ENCODE assay signal across 13 cellular contexts in the genomic region with DNA sequence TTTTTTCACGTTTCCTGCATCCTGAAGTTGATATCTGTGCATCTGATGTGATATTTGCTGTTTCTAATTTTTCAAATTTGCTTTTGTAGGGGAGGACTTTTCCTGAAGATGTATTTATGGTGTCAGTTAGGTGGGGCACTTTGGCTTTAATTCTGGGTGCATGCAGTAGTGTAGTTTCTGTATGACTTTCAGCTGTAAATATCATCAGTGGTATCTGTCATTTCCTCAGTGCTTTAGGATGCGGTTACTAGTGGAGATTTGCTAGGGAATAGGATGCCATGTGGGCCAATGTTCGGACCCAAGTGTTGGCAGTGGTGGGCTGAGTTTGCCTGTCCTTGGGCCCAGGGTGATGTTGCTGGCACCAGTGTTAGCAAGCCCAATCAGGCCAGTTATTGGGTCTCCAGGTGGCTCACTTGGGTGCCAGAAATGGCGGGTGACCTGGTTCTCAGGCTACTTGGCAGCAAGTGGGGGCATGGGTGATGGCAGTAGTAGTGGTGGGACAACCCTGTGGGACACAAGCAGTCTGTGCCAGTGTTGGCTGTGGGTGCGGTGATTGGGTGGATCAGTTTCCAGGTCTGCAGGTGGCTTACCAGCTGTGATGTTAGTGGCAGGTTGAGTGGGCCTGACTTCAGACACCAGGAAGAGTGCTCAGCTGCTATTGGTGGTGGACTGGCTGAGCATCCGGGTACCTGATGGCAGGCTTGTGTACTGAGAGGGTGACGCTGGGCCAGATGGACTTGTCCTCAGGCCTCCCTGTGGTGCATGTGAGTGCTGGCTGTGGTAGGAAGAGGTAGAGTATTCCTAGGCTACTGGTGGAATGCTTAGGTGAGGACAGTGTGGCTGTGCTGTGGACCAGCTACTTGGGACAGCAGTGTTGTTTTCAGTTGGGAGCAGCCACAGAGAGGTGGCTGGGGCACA. TPM values are rescaled to one million over a fixed set of nuclear protein-coding genes. Genes with fewer than 3 reads are reported as not detected.
A peak's percentile ranks its signal among the peaks of the same experiment; 100 is the strongest.
DNase-seq lines count a peak whose midpoint lies in the region; ATAC-seq and TF ChIP-seq lines count a peak whose summit lies in the region.
"Had no signal": no experiment of that assay in that cellular context is flagged by ENCODE, and none has a peak within 500 bp of the region (broad histone marks: within the 10 kb centered on the region; RNA-seq: fewer than 3 reads in every experiment).

No MANE protein-coding gene starts in this region.

- TF ChIP-seq POLR2A in lower leg skin (IDR thresholded peaks at IDR 0.05) = no peak

- no peak overlapping the region for H3K4me3 Mint-ChIP-seq in activated T-cell treated with anti-CD3 and anti-CD28 coated beads, Interleukin-2, amount 50 U/mL, for 24 hours
- H3K4me3 Mint-ChIP-seq in activated T-cell treated with anti-CD3 and anti-CD28 coated beads, Interleukin-2, amount 50 U/mL, for 4 hours = no peak overlapping the region
- H3K4me3 Mint-ChIP-seq in activated naive CD8-positive, alpha-beta T cell treated with anti-CD3 and anti-CD28 coated beads, Interleukin-2, amount 50 U/mL, for 24 hours = peak overlapping the region; percentile 10
- H3K4me3 Mint-ChIP-seq in naive B cell = peak overlapping the region in 3 of 8 donors; percentile 6 to 65 (median 12)

- H3K27ac ChIP-seq in substantia nigra (ENCODE audit: low read depth, low read length, poor library complexity, severe bottlenecking) = peak overlapping the region; percentile 12
- H3K27ac ChIP-seq: testis had no signal

- WGBS in lower leg skin, 2 donors = 82% methylated on average over 7 of the region's 7 CpGs

- no peak for TF ChIP-seq CTCF in lower leg skin (IDR thresholded peaks at IDR 0.05)

- no peaks in the 10 kb centered on the region for H3K27me3 Mint-ChIP-seq in activated T-cell treated with anti-CD3 and anti-CD28 coated beads, Interleukin-2, amount 50 U/mL, for 24 hours
- H3K27me3 Mint-ChIP-seq in activated T-cell treated with anti-CD3 and anti-CD28 coated beads, Interleukin-2, amount 50 U/mL, for 4 hours (ENCODE audit: low read depth) = no peaks in the 10 kb centered on the region
- H3K27me3 Mint-ChIP-seq in activated naive CD8-positive, alpha-beta T cell treated with anti-CD3 and anti-CD28 coated beads, Interleukin-2, amount 50 U/mL, for 24 hours = no peaks in the 10 kb centered on the region
- no peaks in the 10 kb centered on the region for H3K27me3 Mint-ChIP-seq in naive B cell

- peak overlapping the region; percentile 62 for H3K27ac Mint-ChIP-seq in activated T-cell treated with anti-CD3 and anti-CD28 coated beads, Interleukin-2, amount 50 U/mL, for 24 hours
- peak overlapping the region; percentile 61 for H3K27ac Mint-ChIP-seq in activated naive CD8-positive, alpha-beta T cell treated with anti-CD3 and anti-CD28 coated beads, Interleukin-2, amount 50 U/mL, for 24 hours
- H3K27ac Mint-ChIP-seq in naive B cell = peak overlapping the region; percentile 38 to 93 (median 66)

- no peak for DNase-seq in activated T-cell treated with anti-CD3 and anti-CD28 coated beads, Interleukin-2, amount 50 U/mL, for 24 hours
- no peak for DNase-seq in activated T-cell treated with anti-CD3 and anti-CD28 coated beads, Interleukin-2, amount 50 U/mL, for 4 hours
- DNase-seq in activated naive CD8-positive, alpha-beta T cell treated with anti-CD3 and anti-CD28 coated beads, Interleukin-2, amount 50 U/mL, for 24 hours = no peak
- DNase-seq in naive B cell (no peak), substantia nigra (lab: John Stamatoyannopoulos, UW) (no peak), NCI-H526 (lab: John Stamatoyannopoulos, UW) (no peak), lower leg skin (ENCODE audit: low spot score in 2 of 2) (no peak)
- DNase-seq: activated effector memory CD4-positive, alpha-beta T cell treated with anti-CD3 and anti-CD28 coated beads, Interleukin-2, amount 50 U/mL, for 16 hours; midbrain; NCI-H1105 treated with DMSO at 0.1 percent for 48 hours; stimulated activated CD4-positive, alpha-beta T cell treated with anti-CD3 and anti-CD28 coated beads, Interleukin-15, amount 100 ng/mL, for 24 hours; testis had no signal

- no peak for ATAC-seq in activated T-cell treated with anti-CD3 and anti-CD28 coated beads, Interleukin-2, amount 50 U/mL, for 4 hours
- peak; percentile 71 for ATAC-seq in activated naive CD8-positive, alpha-beta T cell treated with anti-CD3 and anti-CD28 coated beads, Interleukin-2, amount 50 U/mL, for 24 hours
- ATAC-seq in naive B cell (ENCODE audit: low read depth in 2 of 2) = no peak
- ATAC-seq in HG03432 (IDR thresholded peaks at IDR 0.05; ENCODE audit: unreplicated experiment) = no peak

- intact Hi-C loops in lower leg skin (cut with DNase I; ENCODE audit: low total_unique reads) = no loop called here

- H3K36me3 Mint-ChIP-seq in activated T-cell treated with anti-CD3 and anti-CD28 coated beads, Interleukin-2, amount 50 U/mL, for 24 hours (ENCODE audit: low read depth) = peaks cover 99% of the 10 kb centered on the region
- peaks cover 88% of the 10 kb centered on the region for H3K36me3 Mint-ChIP-seq in activated T-cell treated with anti-CD3 and anti-CD28 coated beads, Interleukin-2, amount 50 U/mL, for 4 hours (ENCODE audit: insufficient read depth)
- peaks cover 91% of the 10 kb centered on the region for H3K36me3 Mint-ChIP-seq in activated naive CD8-positive, alpha-beta T cell treated with anti-CD3 and anti-CD28 coated beads, Interleukin-2, amount 50 U/mL, for 24 hours (ENCODE audit: low read depth)
- peaks cover 71 to 77% of the 10 kb centered on the region in 2 donors for H3K36me3 Mint-ChIP-seq in naive B cell

- H3K9me3 Mint-ChIP-seq in activated T-cell treated with anti-CD3 and anti-CD28 coated beads, Interleukin-2, amount 50 U/mL, for 24 hours = peaks cover 15% of the 10 kb centered on the region
- peaks cover 15% of the 10 kb centered on the region for H3K9me3 Mint-ChIP-seq in activated T-cell treated with anti-CD3 and anti-CD28 coated beads, Interleukin-2, amount 50 U/mL, for 4 hours
- peaks cover 12% of the 10 kb centered on the region for H3K9me3 Mint-ChIP-seq in activated naive CD8-positive, alpha-beta T cell treated with anti-CD3 and anti-CD28 coated beads, Interleukin-2, amount 50 U/mL, for 24 hours
- H3K9me3 Mint-ChIP-seq in naive B cell = peaks cover 0 to 16% (median 8%) of the 10 kb centered on the region in 7 donors

- H3K4me3 ChIP-seq in lower leg skin (ENCODE audit: low read depth, poor library complexity, severe bottlenecking) = no peak overlapping the region
- H3K4me3 ChIP-seq: testis had no signal

- H3K4me1 Mint-ChIP-seq in activated T-cell treated with anti-CD3 and anti-CD28 coated beads, Interleukin-2, amount 50 U/mL, for 24 hours (ENCODE audit: low read depth) = peaks cover 83% of the 10 kb centered on the region
- H3K4me1 Mint-ChIP-seq in activated T-cell treated with anti-CD3 and anti-CD28 coated beads, Interleukin-2, amount 50 U/mL, for 4 hours (ENCODE audit: low read depth) = peaks cover 72% of the 10 kb centered on the region
- H3K4me1 Mint-ChIP-seq in activated naive CD8-positive, alpha-beta T cell treated with anti-CD3 and anti-CD28 coated beads, Interleukin-2, amount 50 U/mL, for 24 hours = peaks cover 82% of the 10 kb centered on the region
- peaks cover 78 to 97% (median 87%) of the 10 kb centered on the region in 3 donors for H3K4me1 Mint-ChIP-seq in naive B cell

RNA-seq across cellular contexts. Expression of a gene that starts 24.4 kb away (rescaled TPM):
- 100 to 1,000 TPM; 103 to 119 (median 103) TPM for total RNA-seq in activated T-cell treated with anti-CD3 and anti-CD28 coated beads, Interleukin-2, amount 50 U/mL, for 4 hours
- 100 to 1,000 TPM; 232 to 326 (median 293) TPM for polyA plus RNA-seq in naive B cell (ENCODE audit: low read depth in 6 of 6)
- total RNA-seq in lower leg skin = 100 to 1,000 TPM; 153 to 260 (median 238) TPM
